In genomic region chr22:20076627-20077172, GRCh38 we compare ENCODE assay signal across 1 cellular context.
TF ChIP-seq lines count a peak whose summit lies in the region.

No MANE protein-coding gene starts in this region.

TF ChIP-seq in K562, 482 proteins besides CTCF, POLR2A, EP300 and RAD21 (continued from another document):
- TF ChIP-seq SFPQ (IDR thresholded peaks at IDR 0.05; ENCODE audit: low read depth, low read length) = no peak
- TF ChIP-seq SRSF9 (IDR thresholded peaks at IDR 0.05; ENCODE audit: borderline replicate concordance, low read depth, low read length) = no peak
- no peak for TF ChIP-seq SIN3B (IDR thresholded peaks at IDR 0.05; ENCODE audit: low read depth)
- TF ChIP-seq EZH2 (IDR thresholded peaks at IDR 0.05; ENCODE audit: borderline replicate concordance, low read depth, low read length) = no peak
- no peak for TF ChIP-seq GTF3C2 (IDR thresholded peaks at IDR 0.05; ENCODE audit: borderline replicate concordance, extremely low read depth, insufficient read length)
- no peak for TF ChIP-seq ZSCAN32 (CRISPR knock-in tag; IDR thresholded peaks at IDR 0.05)
- no peak for TF ChIP-seq MTA3 (IDR thresholded peaks at IDR 0.05; ENCODE audit: borderline replicate concordance)
- TF ChIP-seq TCFL5 (CRISPR knock-in tag; conservative IDR thresholded peaks at IDR 0.05) = no peak
- no peak for TF ChIP-seq HCFC1 (IDR thresholded peaks at IDR 0.05; ENCODE audit: low read depth, low read length)
- no peak for TF ChIP-seq POLR2H (tag; IDR thresholded peaks at IDR 0.05; ENCODE audit: low read depth)
- TF ChIP-seq HDGF (IDR thresholded peaks at IDR 0.05) = no peak
- TF ChIP-seq PHF8 (IDR thresholded peaks at IDR 0.05; ENCODE audit: borderline replicate concordance, low read length) = no peak; the same call in 1 of the 2 replicates
- no peak for TF ChIP-seq ZNF165 (CRISPR knock-in tag; IDR thresholded peaks at IDR 0.05; ENCODE audit: borderline replicate concordance)
- TF ChIP-seq MITF (IDR thresholded peaks at IDR 0.05) = no peak
- TF ChIP-seq TEAD4 (IDR thresholded peaks at IDR 0.05; ENCODE audit: low read length) = no peak
- no peak for TF ChIP-seq TEAD4 (CRISPR knock-in tag; IDR thresholded peaks at IDR 0.05; ENCODE audit: borderline replicate concordance)
- TF ChIP-seq ZNF586 (CRISPR knock-in tag; conservative IDR thresholded peaks at IDR 0.05) = no peak
- no peak for TF ChIP-seq ELF1 (tag; IDR thresholded peaks at IDR 0.05)
- TF ChIP-seq SREBF1 (IDR thresholded peaks at IDR 0.05; ENCODE audit: borderline replicate concordance, low read depth, low read length) = 0 out of 2 replicates have a peak, but pooled peaks have one; percentile 65
- no peak for TF ChIP-seq PPARD (CRISPR knock-in tag; IDR thresholded peaks at IDR 0.05)
- TF ChIP-seq NBN (IDR thresholded peaks at IDR 0.05; ENCODE audit: low read depth) = no peak
- no peak for TF ChIP-seq FOSL1 (tag; conservative IDR thresholded peaks at IDR 0.05)
- no peak for TF ChIP-seq SPI1 (IDR thresholded peaks at IDR 0.05; ENCODE audit: borderline replicate concordance, low read depth, low read length)
- no peak for TF ChIP-seq TSHZ1 (CRISPR knock-in tag; IDR thresholded peaks at IDR 0.05)
- no peak for TF ChIP-seq ZNF785 (CRISPR knock-in tag; IDR thresholded peaks at IDR 0.05)
- no peak for TF ChIP-seq THAP7 (CRISPR knock-in tag; IDR thresholded peaks at IDR 0.05)
- no peak for TF ChIP-seq NKRF (IDR thresholded peaks at IDR 0.05; ENCODE audit: borderline replicate concordance)
- TF ChIP-seq PRDM10 (IDR thresholded peaks at IDR 0.05; ENCODE audit: partially characterized antibody) = no peak
- TF ChIP-seq IRF9 (tag; IDR thresholded peaks at IDR 0.05) = 0 out of 2 replicates have a peak, but pooled peaks have one; percentile 7
TF ChIP-seq in K562: peak in this region for 41.
